In the genomic region with DNA sequence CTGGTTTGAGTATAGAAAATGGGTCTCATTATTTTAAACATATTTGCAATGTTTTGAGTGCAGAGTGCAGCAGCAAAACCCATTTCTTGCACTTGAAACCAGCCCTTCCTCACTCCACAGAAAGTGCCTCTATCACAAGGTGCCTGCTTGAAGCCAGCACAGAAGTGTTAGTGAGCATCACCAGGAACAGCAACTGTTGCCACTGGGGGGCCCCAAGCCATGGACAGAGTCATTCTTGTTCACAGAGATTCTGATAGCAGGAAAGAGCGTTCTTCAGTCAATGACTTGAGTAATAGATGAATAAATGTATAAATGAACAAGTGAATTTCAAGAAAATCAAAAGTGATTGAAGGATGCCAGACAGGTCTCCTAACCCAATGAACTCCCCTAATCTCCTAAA, we compare ENCODE assay signal across 1 cellular context.
TF ChIP-seq lines count a peak whose summit lies in the region.

No MANE protein-coding gene starts in this region.

TF ChIP-seq in HepG2, 621 proteins besides CTCF, POLR2A, EP300 and RAD21 (continued from another document):
- no peak for TF ChIP-seq ZNF879 (CRISPR knock-in tag; IDR thresholded peaks at IDR 0.05)
- TF ChIP-seq STAG1 (CRISPR knock-in tag; IDR thresholded peaks at IDR 0.05): peak; percentile 11; the same call in 1 of the 2 replicates
TF ChIP-seq in HepG2: peak in this region for 1.
